Comparison of ENCODE assay signal across 1 cellular context in the genomic region with DNA sequence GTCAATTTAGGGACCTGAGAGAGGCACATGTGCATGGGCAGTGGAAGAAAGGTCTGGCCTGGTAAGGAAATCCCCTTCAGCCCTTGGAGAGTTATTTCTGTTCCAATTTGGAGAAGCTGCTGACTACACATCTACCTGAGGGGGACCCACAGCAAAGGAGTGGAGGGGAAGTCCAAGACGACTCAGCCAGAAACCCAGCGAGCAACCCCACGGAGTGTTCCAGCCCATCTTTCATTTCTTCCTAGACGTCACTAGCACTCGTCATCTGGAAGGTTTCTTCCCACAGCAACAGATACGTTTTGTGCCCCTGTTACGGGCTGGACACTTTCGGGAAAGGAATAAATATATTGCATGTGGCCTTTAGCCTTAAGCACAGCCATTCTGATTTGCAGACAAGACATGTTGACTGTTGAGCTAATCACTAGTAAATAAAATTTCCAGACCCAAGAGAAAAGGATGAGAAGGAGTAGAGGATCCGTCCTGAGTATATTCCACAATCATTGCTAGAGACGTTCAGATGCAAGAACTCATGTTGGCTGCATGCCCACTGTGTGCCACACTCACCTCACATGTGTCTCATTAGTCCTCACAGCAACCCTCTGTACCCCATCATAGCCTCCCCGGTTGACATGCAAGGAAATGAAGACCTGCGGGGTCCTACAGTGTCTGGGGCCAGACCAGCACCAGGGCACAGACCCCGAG.
TF ChIP-seq lines count a peak whose summit lies in the region.

No MANE protein-coding gene starts in this region.

TF ChIP-seq in GM12878, 131 proteins besides CTCF, POLR2A, EP300 and RAD21 (continued from another document):
- TF ChIP-seq, protein P1, sequence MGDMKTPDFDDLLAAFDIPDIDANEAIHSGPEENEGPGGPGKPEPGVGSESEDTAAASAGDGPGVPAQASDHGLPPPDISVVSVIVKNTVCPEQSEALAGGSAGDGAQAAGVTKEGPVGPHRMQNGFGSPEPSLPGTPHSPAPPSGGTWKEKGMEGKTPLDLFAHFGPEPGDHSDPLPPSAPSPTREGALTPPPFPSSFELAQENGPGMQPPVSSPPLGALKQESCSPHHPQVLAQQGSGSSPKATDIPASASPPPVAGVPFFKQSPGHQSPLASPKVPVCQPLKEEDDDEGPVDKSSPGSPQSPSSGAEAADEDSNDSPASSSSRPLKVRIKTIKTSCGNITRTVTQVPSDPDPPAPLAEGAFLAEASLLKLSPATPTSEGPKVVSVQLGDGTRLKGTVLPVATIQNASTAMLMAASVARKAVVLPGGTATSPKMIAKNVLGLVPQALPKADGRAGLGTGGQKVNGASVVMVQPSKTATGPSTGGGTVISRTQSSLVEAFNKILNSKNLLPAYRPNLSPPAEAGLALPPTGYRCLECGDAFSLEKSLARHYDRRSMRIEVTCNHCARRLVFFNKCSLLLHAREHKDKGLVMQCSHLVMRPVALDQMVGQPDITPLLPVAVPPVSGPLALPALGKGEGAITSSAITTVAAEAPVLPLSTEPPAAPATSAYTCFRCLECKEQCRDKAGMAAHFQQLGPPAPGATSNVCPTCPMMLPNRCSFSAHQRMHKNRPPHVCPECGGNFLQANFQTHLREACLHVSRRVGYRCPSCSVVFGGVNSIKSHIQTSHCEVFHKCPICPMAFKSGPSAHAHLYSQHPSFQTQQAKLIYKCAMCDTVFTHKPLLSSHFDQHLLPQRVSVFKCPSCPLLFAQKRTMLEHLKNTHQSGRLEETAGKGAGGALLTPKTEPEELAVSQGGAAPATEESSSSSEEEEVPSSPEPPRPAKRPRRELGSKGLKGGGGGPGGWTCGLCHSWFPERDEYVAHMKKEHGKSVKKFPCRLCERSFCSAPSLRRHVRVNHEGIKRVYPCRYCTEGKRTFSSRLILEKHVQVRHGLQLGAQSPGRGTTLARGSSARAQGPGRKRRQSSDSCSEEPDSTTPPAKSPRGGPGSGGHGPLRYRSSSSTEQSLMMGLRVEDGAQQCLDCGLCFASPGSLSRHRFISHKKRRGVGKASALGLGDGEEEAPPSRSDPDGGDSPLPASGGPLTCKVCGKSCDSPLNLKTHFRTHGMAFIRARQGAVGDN (IDR thresholded peaks at IDR 0.05) = peak; percentile 58; the same call in 1 of the 2 replicates
- no peak; the same call in 1 of the 2 replicates for TF ChIP-seq HDGF (IDR thresholded peaks at IDR 0.05)
- TF ChIP-seq BACH1 (IDR thresholded peaks at IDR 0.05; ENCODE audit: borderline replicate concordance) = peak; percentile 51
- TF ChIP-seq MEF2B (IDR thresholded peaks at IDR 0.05; ENCODE audit: partially characterized antibody, poor library complexity, severe bottlenecking) = peak; percentile 70
TF ChIP-seq in GM12878: peak in this region for 31.
